ENCODE assay signal across 8 cellular contexts in genomic region chr19:30046522-30046921, GRCh38.
DNase-seq lines count a peak whose midpoint lies in the region; ATAC-seq and FAIRE-seq lines count a peak whose summit lies in the region.

No MANE protein-coding gene starts in this region.

- peak; percentile 1 for DNase-seq in DMS153 treated with DMSO at 0.1 percent for 48 hours (lab: John Stamatoyannopoulos, UW; ENCODE audit: unreplicated experiment)
- DNase-seq in DMS153 (lab: John Stamatoyannopoulos, UW): no peak
- DNase-seq in RKO (ENCODE audit: low spot score): peak; percentile 37
- DNase-seq in left kidney (ENCODE audit: low read depth, low spot score): peak; percentile 67
- DNase-seq in NCI-H524 treated with DMSO at 0.1 percent for 48 hours (lab: John Stamatoyannopoulos, UW): no peak
- no peak for DNase-seq in HTR-8/SVneo (ENCODE audit: insufficient read length, low spot score)

- no peak for FAIRE-seq in HTR-8/SVneo (lab: Jason Lieb, UNC)

- ATAC-seq in HG02759 (IDR thresholded peaks at IDR 0.05; ENCODE audit: unreplicated experiment) (peak; percentile 83), GM18520 (IDR thresholded peaks at IDR 0.05; ENCODE audit: unreplicated experiment) (no peak)

Comparison
In these comparisons a context has a peak if more than half of its experiments do, and no peak if none do; other contexts are left out.
1. DNase-seq: peak in DMS153 treated with DMSO at 0.1 percent for 48 hours (single experiment), RKO (single experiment) and left kidney (single experiment); none in DMS153 (single experiment), NCI-H524 treated with DMSO at 0.1 percent for 48 hours (single experiment) and HTR-8/SVneo (single experiment).